In genomic region chr12:100339071-100339470, GRCh38 we compare ENCODE assay signal across 17 cellular contexts. TPM values are rescaled to one million over a fixed set of nuclear protein-coding genes. Genes with fewer than 3 reads are reported as not detected.
A peak's percentile ranks its signal among the peaks of the same experiment; 100 is the strongest.
DNase-seq lines count a peak whose midpoint lies in the region; ATAC-seq, FAIRE-seq and TF ChIP-seq lines count a peak whose summit lies in the region.
"Had no signal": no experiment of that assay in that cellular context is flagged by ENCODE, and none has a peak within 500 bp of the region (broad histone marks: within the 10 kb centered on the region; RNA-seq: fewer than 3 reads in every experiment).

No MANE protein-coding gene starts in this region.

- no peak overlapping the region for H3K4me3 ChIP-seq in CD8-positive, alpha-beta T cell (ENCODE audit: low read depth, low read length)
- H3K4me3 ChIP-seq: GM23338, HAP-1 had no signal

- no peak overlapping the region for H3K27ac ChIP-seq in CD8-positive, alpha-beta T cell (ENCODE audit: low read depth, low read length)
- peak overlapping the region; percentile 65 for H3K27ac ChIP-seq in VCaP

- intact Hi-C loops in CD8-positive, alpha-beta T cell (cut with DNase I, micrococcal nuclease): no loop called here

- H3K36me3 ChIP-seq in CD8-positive, alpha-beta T cell (ENCODE audit: insufficient read depth, low read length): peaks cover 7% of the 10 kb centered on the region

- no peak overlapping the region for H3K4me3 Mint-ChIP-seq in CD8-positive, alpha-beta T cell
- no peak overlapping the region for H3K4me3 Mint-ChIP-seq in type B pancreatic cell
- H3K4me3 Mint-ChIP-seq: CD14-positive monocyte; CD8-positive, alpha-beta memory T cell; GM23338 had no signal

- H3K36me3 Mint-ChIP-seq in CD8-positive, alpha-beta T cell: peaks cover 50% of the 10 kb centered on the region
- peaks cover 22% of the 10 kb centered on the region for H3K36me3 Mint-ChIP-seq in type B pancreatic cell

- peak overlapping the region; percentile 12 for H3K27ac Mint-ChIP-seq in CD8-positive, alpha-beta T cell
- H3K27ac Mint-ChIP-seq in type B pancreatic cell: no peak overlapping the region
- H3K27ac Mint-ChIP-seq: GM23338 had no signal

- H3K9me3 ChIP-seq in CD8-positive, alpha-beta T cell (ENCODE audit: low read length): no peaks in the 10 kb centered on the region
- H3K9me3 ChIP-seq: Caco-2, HAP-1 had no signal

- FAIRE-seq in HTR-8/SVneo (lab: Jason Lieb, UNC): peak; percentile 73

- no peaks in the 10 kb centered on the region for H3K4me1 Mint-ChIP-seq in CD8-positive, alpha-beta T cell (ENCODE audit: low read depth)
- no peaks in the 10 kb centered on the region for H3K4me1 Mint-ChIP-seq in type B pancreatic cell (ENCODE audit: unreplicated experiment)
- H3K4me1 Mint-ChIP-seq: CD14-positive monocyte; CD8-positive, alpha-beta memory T cell had no signal

- POLR2A ChIA-PET in CD8-positive, alpha-beta T cell (lab: Charles Lee): no interaction called here

- no peak for TF ChIP-seq CTCF in CD8-positive, alpha-beta T cell (IDR thresholded peaks at IDR 0.05)
- TF ChIP-seq CTCF in VCaP (conservative IDR thresholded peaks at IDR 0.05) (no peak), type B pancreatic cell (conservative IDR thresholded peaks at IDR 0.05) (no peak)

- no peaks in the 10 kb centered on the region for H3K27me3 ChIP-seq in CD8-positive, alpha-beta T cell (ENCODE audit: insufficient read depth, low read length)

- H3K4me1 ChIP-seq in CD8-positive, alpha-beta T cell (ENCODE audit: insufficient read depth, low read length): no peaks in the 10 kb centered on the region

- no peak for DNase-seq in CD8-positive, alpha-beta T cell
- DNase-seq in HTR-8/SVneo (ENCODE audit: insufficient read length, low spot score) (no peak), type B pancreatic cell (ENCODE audit: extremely low spot score, unreplicated experiment) (no peak), H4 (ENCODE audit: low spot score) (no peak)
- DNase-seq: Caco-2; CD8-positive, alpha-beta memory T cell; DMS53; GF-D8; Kasumi-1 had no signal

- H3K27me3 Mint-ChIP-seq in CD8-positive, alpha-beta T cell (ENCODE audit: low read depth): no peaks in the 10 kb centered on the region
- no peaks in the 10 kb centered on the region for H3K27me3 Mint-ChIP-seq in type B pancreatic cell
- H3K27me3 Mint-ChIP-seq: CD8-positive, alpha-beta memory T cell had no signal

- peaks cover 3% of the 10 kb centered on the region for H3K9me3 Mint-ChIP-seq in CD8-positive, alpha-beta T cell
- H3K9me3 Mint-ChIP-seq in type B pancreatic cell: peaks cover 4% of the 10 kb centered on the region
- H3K9me3 Mint-ChIP-seq: GM23338 had no signal

- CTCF ChIA-PET in CD8-positive, alpha-beta T cell (lab: Charles Lee): no interaction called here

- no peak for ATAC-seq in CD8-positive, alpha-beta T cell
- ATAC-seq in GM18868 (IDR thresholded peaks at IDR 0.05; ENCODE audit: unreplicated experiment) (peak; percentile 53), GM19395 (IDR thresholded peaks at IDR 0.05; ENCODE audit: unreplicated experiment) (no peak)
- ATAC-seq: GM23338 had no signal

RNA-seq across cellular contexts. Expression of gene SLC17A8, which starts 17.8 kb away (rescaled TPM):
- total RNA-seq in CD8-positive, alpha-beta T cell: not detected
- total RNA-seq in type B pancreatic cell (ENCODE audit: low replicate concordance): 2.6 and 6.1 TPM in 2 replicates
- total RNA-seq in H4 (2014; rRNA removed; shearing (Covaris generic)): not detected in 2 replicates
- total RNA-seq: A673; Caco-2; CD8-positive, alpha-beta memory T cell; HT1080 had no signal
